9 cellular contexts compared by ENCODE assay signal in genomic region chr14:64720190-64720589, GRCh38. TPM values are rescaled to one million over a fixed set of nuclear protein-coding genes. Genes with fewer than 3 reads are reported as not detected.
DNase-seq lines count a peak whose midpoint lies in the region; ATAC-seq and FAIRE-seq lines count a peak whose summit lies in the region.
"Had no signal": no experiment of that assay in that cellular context is flagged by ENCODE, and none has a peak within 500 bp of the region (broad histone marks: within the 10 kb centered on the region; RNA-seq: fewer than 3 reads in every experiment).

No MANE protein-coding gene starts in this region.

- no peak overlapping the region for H3K4me3 Mint-ChIP-seq in activated CD8-positive, alpha-beta T cell treated with anti-CD3 and anti-CD28 coated beads, Interleukin-2, amount 10 ng/mL, durations not matched to agents 7 days and 5 days
- H3K4me3 Mint-ChIP-seq: activated naive CD8-positive, alpha-beta T cell treated with anti-CD3 and anti-CD28 coated beads, Interleukin-2, amount 10 ng/mL, durations not matched to agents 7 days and 5 days had no signal

- POLR2A ChIA-PET in activated CD8-positive, alpha-beta T cell treated with anti-CD3 and anti-CD28 coated beads, Interleukin-2, amount 10 ng/mL, durations not matched to agents 7 days and 5 days (lab: Charles Lee), result no interaction called here

- H3K9me2 ChIP-seq in GM23248 (ENCODE audit: insufficient read depth), result no peaks in the 10 kb centered on the region

- H3K9me3 ChIP-seq in GM23248 (ENCODE audit: low read depth), result no peaks in the 10 kb centered on the region

- peak; percentile 85 for FAIRE-seq in RCC 7860 (lab: Jason Lieb, UNC)

- H3K27ac ChIP-seq in GM23248 (peak overlapping the region; percentile 66), skin epidermis (peak overlapping the region in 18 of 21 experiments; percentile 30 to 84 (median 76))

- CTCF ChIA-PET in activated CD8-positive, alpha-beta T cell treated with anti-CD3 and anti-CD28 coated beads, Interleukin-2, amount 10 ng/mL, durations not matched to agents 7 days and 5 days (lab: Charles Lee), result no interaction called here

- H3K9ac ChIP-seq in GM23248, result 0 out of 2 replicates have a peak overlapping the region, but pooled peaks have one; percentile 54

- DNase-seq in GM23248, result peak; percentile 87
- DNase-seq in RCC 7860 (ENCODE audit: low spot score), result peak; percentile 91
- peak; percentile 56 for DNase-seq in fibroblast of peridontal ligament (ENCODE audit: extremely low read depth)
- DNase-seq in hippocampal formation (lab: John Stamatoyannopoulos, UW), result no peak
- DNase-seq in activated CD8-positive, alpha-beta T cell treated with anti-CD3 and anti-CD28 coated beads, Interleukin-2, amount 10 ng/mL, durations not matched to agents 7 days and 5 days, result no peak
- DNase-seq in midbrain (lab: John Stamatoyannopoulos, UW), result no peak

- no peaks in the 10 kb centered on the region for H3K9me3 Mint-ChIP-seq in activated CD8-positive, alpha-beta T cell treated with anti-CD3 and anti-CD28 coated beads, Interleukin-2, amount 10 ng/mL, durations not matched to agents 7 days and 5 days (ENCODE audit: insufficient read depth)
- H3K9me3 Mint-ChIP-seq: activated naive CD8-positive, alpha-beta T cell treated with anti-CD3 and anti-CD28 coated beads, Interleukin-2, amount 10 ng/mL, durations not matched to agents 7 days and 5 days had no signal

- no peak for ATAC-seq in HG03439 (IDR thresholded peaks at IDR 0.05; ENCODE audit: unreplicated experiment)
- ATAC-seq in activated CD8-positive, alpha-beta T cell treated with anti-CD3 and anti-CD28 coated beads, Interleukin-2, amount 10 ng/mL, durations not matched to agents 7 days and 5 days, result no peak

- H3F3A ChIP-seq in GM23248 (ENCODE audit: insufficient read depth), result no peaks in the 10 kb centered on the region; the same call in 1 of the 2 replicates

- peaks cover 14% of the 10 kb centered on the region for H3K27me3 Mint-ChIP-seq in activated CD8-positive, alpha-beta T cell treated with anti-CD3 and anti-CD28 coated beads, Interleukin-2, amount 10 ng/mL, durations not matched to agents 7 days and 5 days (ENCODE audit: low read depth)

- WGBS in GM23248 (ENCODE audit: low coverage in 1 of 2, low lambda C conversion rate in 2 of 2, missing lambda C conversion rate in 2 of 2), 2 experiments, result 39 to 58% methylated on average over 7 of the region's 7 CpGs

- H3K27ac Mint-ChIP-seq in activated CD8-positive, alpha-beta T cell treated with anti-CD3 and anti-CD28 coated beads, Interleukin-2, amount 10 ng/mL, durations not matched to agents 7 days and 5 days, result no peak overlapping the region
- H3K27ac Mint-ChIP-seq: activated naive CD8-positive, alpha-beta T cell treated with anti-CD3 and anti-CD28 coated beads, Interleukin-2, amount 10 ng/mL, durations not matched to agents 7 days and 5 days had no signal

- in situ Hi-C loops in GM23248 (cut with MboI), result no loop called here

- H3K36me3 Mint-ChIP-seq in activated CD8-positive, alpha-beta T cell treated with anti-CD3 and anti-CD28 coated beads, Interleukin-2, amount 10 ng/mL, durations not matched to agents 7 days and 5 days (ENCODE audit: low read depth), result peaks cover 5% of the 10 kb centered on the region

- no peak overlapping the region for H2AFZ ChIP-seq in GM23248

- H3K79me2 ChIP-seq in GM23248 (ENCODE audit: insufficient read depth), result no peaks in the 10 kb centered on the region; the same call in 1 of the 2 replicates

- no peak overlapping the region for H3K4me3 ChIP-seq in GM23248
- no peak overlapping the region for H3K4me3 ChIP-seq in skin epidermis

- H3K4me1 Mint-ChIP-seq in activated CD8-positive, alpha-beta T cell treated with anti-CD3 and anti-CD28 coated beads, Interleukin-2, amount 10 ng/mL, durations not matched to agents 7 days and 5 days (ENCODE audit: low read depth), result peaks cover 54% of the 10 kb centered on the region

- H3K4me1 ChIP-seq in GM23248 (ENCODE audit: insufficient read depth), result peaks cover 23% of the 10 kb centered on the region

- peak overlapping the region; percentile 49 for H3K4me2 ChIP-seq in GM23248 (ENCODE audit: unreplicated experiment)

- H3K36me3 ChIP-seq in GM23248 (ENCODE audit: low read depth), result no peaks in the 10 kb centered on the region

- H3K27me3 ChIP-seq in GM23248 (replicated peaks; ENCODE audit: insufficient read depth), result no peaks in the 10 kb centered on the region

- no peaks in the 10 kb centered on the region for H4K20me1 ChIP-seq in GM23248 (ENCODE audit: insufficient read depth)

RNA-seq across cellular contexts. Expression of gene PLEKHG3, which starts 16.0 kb away (rescaled TPM):
- total RNA-seq in GM23248 (2014; rRNA removed; shearing (Covaris generic)), result 4.6 and 6.9 TPM in 2 replicates
- 2.1 and 2.4 TPM in 2 replicates for polyA plus RNA-seq in GM23248 (2016; fragmentation: Nextera tagmentation; extraction: Ambion mirVana)
- 1 to 10 TPM; 7.3 to 7.8 TPM for total RNA-seq in activated CD8-positive, alpha-beta T cell treated with anti-CD3 and anti-CD28 coated beads, Interleukin-2, amount 10 ng/mL, durations not matched to agents 7 days and 5 days

Comparison
In these comparisons a context has a peak if more than half of its experiments do, and no peak if none do; other contexts are left out.
1. DNase-seq: peak in GM23248 (single experiment), RCC 7860 (single experiment) and fibroblast of peridontal ligament (single experiment); none in hippocampal formation (0 of 2), activated CD8-positive, alpha-beta T cell treated with anti-CD3 and anti-CD28 coated beads, Interleukin-2, amount 10 ng/mL, durations not matched to agents 7 days and 5 days (single experiment) and midbrain (single experiment).